Comparison of ENCODE assay signal across 16 cellular contexts in genomic region chr7:2149672-2150444, GRCh38.
DNase-seq lines count a peak whose midpoint lies in the region; ATAC-seq, FAIRE-seq and TF ChIP-seq lines count a peak whose summit lies in the region.
"Had no signal": no experiment of that assay in that cellular context is flagged by ENCODE, and none has a peak within 500 bp of the region (broad histone marks: within the 10 kb centered on the region; RNA-seq: fewer than 3 reads in every experiment).

No MANE protein-coding gene starts in this region.

- TF ChIP-seq EP300 in H1 (IDR thresholded peaks at IDR 0.05; ENCODE audit: borderline replicate concordance in 1 of 2, low read depth in 2 of 2, low read length in 2 of 2) (no peak), sigmoid colon (IDR thresholded peaks at IDR 0.05) (no peak)

- peak overlapping the region; percentile 96 for H3K27ac Mint-ChIP-seq in neural crest cell (ENCODE audit: unreplicated experiment)
- no peak overlapping the region for H3K27ac Mint-ChIP-seq in naive thymus-derived CD4-positive, alpha-beta T cell
- H3K27ac Mint-ChIP-seq: CD4-positive, alpha-beta T cell had no signal

- no peaks in the 10 kb centered on the region for H3K27me3 Mint-ChIP-seq in neural crest cell (ENCODE audit: low read depth)
- H3K27me3 Mint-ChIP-seq in naive thymus-derived CD4-positive, alpha-beta T cell, result no peaks in the 10 kb centered on the region
- H3K27me3 Mint-ChIP-seq: CD4-positive, alpha-beta T cell had no signal

- H2BK12ac ChIP-seq in H1 (ENCODE audit: low read depth, low read length), result no peak overlapping the region

- POLR2A ChIA-PET in H1 (lab: Charles Lee; ENCODE audit: partially characterized antibody), result no interaction called here
- POLR2A ChIA-PET in naive thymus-derived CD4-positive, alpha-beta T cell (lab: Charles Lee), result no interaction called here

- H3K4me1 Mint-ChIP-seq in neural crest cell, result peaks cover 9% of the 10 kb centered on the region
- peaks cover 0 to 8% (median 0%) of the 10 kb centered on the region in 7 donors for H3K4me1 Mint-ChIP-seq in naive thymus-derived CD4-positive, alpha-beta T cell

- H3K27me3 ChIP-seq in H1 (replicated peaks in 1 of 4; ENCODE audit: control insufficient read depth in 3 of 4, extremely low read depth in 1 of 4, insufficient read depth in 3 of 4, low read length in 3 of 4), result no peaks in the 10 kb centered on the region
- H3K27me3 ChIP-seq in testis, result no peaks in the 10 kb centered on the region
- no peaks in the 10 kb centered on the region for H3K27me3 ChIP-seq in naive thymus-derived CD4-positive, alpha-beta T cell (ENCODE audit: control insufficient read depth in 2 of 2, insufficient read depth in 2 of 2, low read length in 2 of 2)
- no peaks in the 10 kb centered on the region for H3K27me3 ChIP-seq in sigmoid colon

- H3K4me3 Mint-ChIP-seq in neural crest cell, result no peak overlapping the region
- H3K4me3 Mint-ChIP-seq in naive thymus-derived CD4-positive, alpha-beta T cell, result no peak overlapping the region
- H3K4me3 Mint-ChIP-seq: CD4-positive, alpha-beta T cell had no signal

- no peak overlapping the region for H3K4ac ChIP-seq in H1 (replicated peaks; ENCODE audit: insufficient read length, low read depth, low read length)

- no peak overlapping the region for H3K9ac ChIP-seq in H1 (replicated peaks in 1 of 4; ENCODE audit: extremely low read depth in 1 of 4, low read depth in 3 of 4, low read length in 3 of 4)
- H3K9ac ChIP-seq: KMS-11 had no signal

- no peak for TF ChIP-seq RAD21 in H1 (IDR thresholded peaks at IDR 0.05 in 1 of 2, conservative IDR thresholded peaks at IDR 0.05 in 1 of 2; ENCODE audit: low read depth in 2 of 2, low read length in 2 of 2)

- H3K14ac ChIP-seq in H1 (ENCODE audit: insufficient read length), result no peak overlapping the region

- no peak overlapping the region for H3K18ac ChIP-seq in H1 (ENCODE audit: extremely low read depth, low read length)

- H3K23me2 ChIP-seq in H1 (ENCODE audit: low read depth, low read length), result no peaks in the 10 kb centered on the region

- intact Hi-C loops in Right ventricle myocardium superior (cut with DNase I) (no loop called here), left cardiac atrium (cut with DNase I) (no loop called here), testis (cut with DNase I; ENCODE audit: low total_unique reads) (no loop called here), sigmoid colon (cut with DNase I) (no loop called here)
- intact Hi-C loops in naive thymus-derived CD4-positive, alpha-beta T cell (cut with micrococcal nuclease), result no loop called here

- H3K9me3 ChIP-seq in H1 (ENCODE audit: insufficient read depth in 2 of 2, low read depth in 1 of 2, low read length in 1 of 2) (no peaks in the 10 kb centered on the region), testis (no peaks in the 10 kb centered on the region), sigmoid colon (no peaks in the 10 kb centered on the region)
- H3K9me3 ChIP-seq in naive thymus-derived CD4-positive, alpha-beta T cell (ENCODE audit: control insufficient read depth in 2 of 3, low read length in 3 of 3), result no peaks in the 10 kb centered on the region

- TF ChIP-seq CTCF in H1 (IDR thresholded peaks at IDR 0.05; ENCODE audit: control extremely low read depth in 1 of 3, insufficient read depth in 1 of 3, low read depth in 1 of 3, low read length in 3 of 3) (no peak), neural crest cell (conservative IDR thresholded peaks at IDR 0.05) (no peak), testis (IDR thresholded peaks at IDR 0.05) (no peak), sigmoid colon (IDR thresholded peaks at IDR 0.05) (no peak)

- no peak overlapping the region for H4K5ac ChIP-seq in H1 (ENCODE audit: insufficient read length, low read depth, low read length)

- peak overlapping the region; percentile 29; the same call in 1 of the 2 replicates for H4K8ac ChIP-seq in H1 (ENCODE audit: extremely low read depth, insufficient read depth, low read length)

- no peak overlapping the region for H2BK20ac ChIP-seq in H1 (ENCODE audit: low read length)

- ATAC-seq in Right ventricle myocardium superior (ENCODE audit: poor library complexity) (peak; percentile 58), left cardiac atrium (no peak), GM21390 (IDR thresholded peaks at IDR 0.05; ENCODE audit: unreplicated experiment) (no peak)
- ATAC-seq in naive thymus-derived CD4-positive, alpha-beta T cell, result no peak
- ATAC-seq: GM12878 had no signal

- H3K4me2 ChIP-seq in H1 (ENCODE audit: insufficient read depth in 1 of 2, low read depth in 2 of 2, low read length in 2 of 2), result no peak overlapping the region
- H3K4me2 ChIP-seq: KMS-11, PC-9 had no signal

- DNase-seq in Right ventricle myocardium superior, result peak; percentile 51
- no peak for DNase-seq in left cardiac atrium
- DNase-seq in H1 (ENCODE audit: low read depth in 1 of 2, low spot score in 2 of 2), result no peak
- no peak for DNase-seq in neural crest cell (ENCODE audit: low read depth, low spot score)
- peak; percentile 47 for DNase-seq in testis
- DNase-seq in naive thymus-derived CD4-positive, alpha-beta T cell, result no peak
- no peak for DNase-seq in sigmoid colon
- DNase-seq: CD4-positive, alpha-beta T cell; DMS79; NCI-H1092; NCI-H1694; NCI-H446; PC-9 had no signal

- H3K79me2 ChIP-seq in H1 (ENCODE audit: control insufficient read depth in 1 of 2, insufficient read depth in 2 of 2, low read length in 2 of 2), result peaks cover 0 to 4% of the 10 kb centered on the region in 2 experiments; a peak in 1 of 4 replicates

- H4K20me1 ChIP-seq in H1 (replicated peaks in 1 of 2; ENCODE audit: control insufficient read depth in 1 of 2, insufficient read depth in 2 of 2, low read length in 2 of 2), result peaks cover 5 to 10% of the 10 kb centered on the region in 2 experiments

- H3K56ac ChIP-seq in H1 (replicated peaks; ENCODE audit: insufficient read length, low read depth, low read length), result no peak overlapping the region

- H2BK15ac ChIP-seq in H1 (ENCODE audit: low read length), result no peak overlapping the region

- peaks cover 12% of the 10 kb centered on the region for H3K36me3 Mint-ChIP-seq in neural crest cell (ENCODE audit: low read depth)
- H3K36me3 Mint-ChIP-seq in naive thymus-derived CD4-positive, alpha-beta T cell, result peaks cover 0 to 15% (median 4%) of the 10 kb centered on the region in 5 donors

- no peak overlapping the region for H4K91ac ChIP-seq in H1 (replicated peaks; ENCODE audit: insufficient read length, low read length)

- WGBS in H1 (ENCODE audit: extremely low coverage in 1 of 2, insufficient coverage in 1 of 2, insufficient read length in 1 of 2, insufficient replicate concordance in 2 of 2, low coverage in 1 of 2, low lambda C conversion rate in 2 of 2, missing lambda C conversion rate in 1 of 2), 2 experiments, result 95% methylated on average over 28 of the region's 29 CpGs; no CpG with 5 or more reads in 1 of the 2 experiments
- 86 to 88% methylated on average over 24 to 29 of the region's 29 CpGs for WGBS in testis, 2 donors
- 91 to 93% methylated on average over 29 of the region's 29 CpGs for WGBS in sigmoid colon, 2 donors

- no peak for TF ChIP-seq POLR2A in H1 (IDR thresholded peaks at IDR 0.05; ENCODE audit: control extremely low read depth in 1 of 2, low read depth in 2 of 2, low read length in 2 of 2)
- TF ChIP-seq POLR2A in testis (IDR thresholded peaks at IDR 0.05), result no peak
- TF ChIP-seq POLR2A in sigmoid colon (IDR thresholded peaks at IDR 0.05), result no peak

- no peak overlapping the region for H2AFZ ChIP-seq in H1 (ENCODE audit: low read length)
- H2AFZ ChIP-seq: PC-9 had no signal

- H3K23ac ChIP-seq in H1 (ENCODE audit: insufficient read length), result no peak overlapping the region

- H2BK5ac ChIP-seq in H1 (ENCODE audit: low read depth, low read length), result no peak overlapping the region; the same call in 1 of the 2 replicates

- no peak overlapping the region for H3K4me3 ChIP-seq in H1 (ENCODE audit: extremely low read depth in 1 of 4, insufficient read depth in 2 of 4, low read depth in 3 of 4, low read length in 4 of 4)
- H3K4me3 ChIP-seq in testis, result no peak overlapping the region
- no peak overlapping the region for H3K4me3 ChIP-seq in naive thymus-derived CD4-positive, alpha-beta T cell (ENCODE audit: low read length)
- H3K4me3 ChIP-seq in sigmoid colon, result no peak overlapping the region
- H3K4me3 ChIP-seq: GM12878, PC-9 had no signal

- H3K79me1 ChIP-seq in H1 (ENCODE audit: low read depth, low read length), result peaks cover 8% of the 10 kb centered on the region

- H3K36me3 ChIP-seq in H1 (ENCODE audit: control insufficient read depth in 2 of 4, insufficient read depth in 4 of 4, low read length in 3 of 4) (peaks cover 0 to 14% (median 3%) of the 10 kb centered on the region in 4 experiments; a peak in 6 of 8 replicates), testis (ENCODE audit: low read depth, missing control alignments) (no peaks in the 10 kb centered on the region), sigmoid colon (peaks cover 0 to 28% (median 14%) of the 10 kb centered on the region in 4 donors)
- peaks cover 0 to 34% (median 0%) of the 10 kb centered on the region in 3 experiments for H3K36me3 ChIP-seq in naive thymus-derived CD4-positive, alpha-beta T cell (ENCODE audit: control insufficient read depth in 2 of 3, insufficient read depth in 3 of 3, low read length in 3 of 3)

- H3K27ac ChIP-seq in H1 (ENCODE audit: low read depth, low read length) (no peak overlapping the region), testis (no peak overlapping the region), sigmoid colon (no peak overlapping the region)
- H3K27ac ChIP-seq in naive thymus-derived CD4-positive, alpha-beta T cell (ENCODE audit: low read depth, low read length), result no peak overlapping the region
- H3K27ac ChIP-seq: KMS-11, PC-9 had no signal

- H3K4me1 ChIP-seq in H1 (replicated peaks in 1 of 4; ENCODE audit: control insufficient read depth in 3 of 4, insufficient read depth in 4 of 4, low read length in 3 of 4) (no peaks in the 10 kb centered on the region; a peak in 1 of 7 replicates), testis (peaks cover 3% of the 10 kb centered on the region), sigmoid colon (peaks cover 0 to 10% (median 0%) of the 10 kb centered on the region in 4 donors)
- no peaks in the 10 kb centered on the region for H3K4me1 ChIP-seq in naive thymus-derived CD4-positive, alpha-beta T cell (ENCODE audit: control insufficient read depth in 2 of 2, insufficient read depth in 2 of 2, low read length in 2 of 2)

- no peaks in the 10 kb centered on the region for H3K9me3 Mint-ChIP-seq in neural crest cell
- H3K9me3 Mint-ChIP-seq in naive thymus-derived CD4-positive, alpha-beta T cell, result no peaks in the 10 kb centered on the region
- H3K9me3 Mint-ChIP-seq: CD4-positive, alpha-beta T cell had no signal

- no peak overlapping the region for H2AK5ac ChIP-seq in H1 (ENCODE audit: low read depth, low read length)

- CTCF ChIA-PET in H1 (lab: Charles Lee; ENCODE audit: partially characterized antibody), result interaction anchor here (0.9 to 7.0 kb wide), 9 partner anchors 9 to 112 kb away, joined by 3 to 43 read pairs (median 4); no protein-coding TSS in a partner anchor
- CTCF ChIA-PET in naive thymus-derived CD4-positive, alpha-beta T cell (lab: Charles Lee), result no interaction called here

- FAIRE-seq in H1 (lab: Jason Lieb, UNC), result no peak
- FAIRE-seq: GM12878 had no signal

- H2BK120ac ChIP-seq in H1 (replicated peaks; ENCODE audit: low read depth, low read length), result no peak overlapping the region

TF ChIP-seq in H1, 55 proteins besides CTCF, POLR2A, EP300 and RAD21 (continues in another document):
- TF ChIP-seq BCL11A (IDR thresholded peaks at IDR 0.05; ENCODE audit: low read depth in 2 of 2, low read length in 2 of 2) (no peak), FOSL1 (IDR thresholded peaks at IDR 0.05; ENCODE audit: insufficient read depth, low read depth, low read length) (no peak)

Comparison
In these comparisons a context has a peak if more than half of its experiments do, and no peak if none do; other contexts are left out.
1. DNase-seq: peak in Right ventricle myocardium superior (single experiment) and testis (single experiment); none in left cardiac atrium (single experiment), H1 (0 of 2), neural crest cell (single experiment), naive thymus-derived CD4-positive, alpha-beta T cell (0 of 9) and sigmoid colon (single experiment).